13 cellular contexts compared by ENCODE assay signal in the genomic region with DNA sequence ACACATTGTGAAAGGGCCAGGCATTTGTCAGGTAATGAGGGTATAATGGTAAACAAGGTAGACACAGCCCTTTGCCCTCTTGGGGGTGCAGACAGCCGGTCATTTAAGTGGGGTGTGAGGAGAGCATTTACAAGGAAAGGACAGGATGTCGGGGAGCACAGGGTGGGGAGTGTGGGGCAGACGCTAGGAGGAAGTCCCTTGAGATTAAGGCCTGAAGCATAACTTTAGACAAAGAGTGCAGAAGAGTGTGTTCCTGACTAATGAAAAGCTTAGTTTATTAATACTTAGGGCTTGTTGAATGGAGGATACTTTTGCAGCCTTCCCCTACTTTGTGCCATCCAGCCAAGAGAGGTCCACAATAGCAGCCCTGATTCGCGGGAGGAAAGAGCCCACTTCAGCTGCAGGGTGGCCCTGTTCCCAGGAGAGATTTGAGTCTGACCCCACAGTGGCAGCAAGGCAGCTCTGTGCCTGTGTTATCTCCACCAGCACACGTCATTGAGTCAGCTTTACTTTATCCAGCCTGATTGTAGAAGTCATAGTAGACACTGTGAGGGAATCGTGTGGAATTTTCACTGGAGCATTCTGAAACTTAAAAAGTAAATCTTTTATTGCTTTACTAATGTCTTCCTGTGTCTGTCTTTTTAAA. TPM values are rescaled to one million over a fixed set of nuclear protein-coding genes. Genes with fewer than 3 reads are reported as not detected.
DNase-seq lines count a peak whose midpoint lies in the region; ATAC-seq and TF ChIP-seq lines count a peak whose summit lies in the region.
"Had no signal": no experiment of that assay in that cellular context is flagged by ENCODE, and none has a peak within 500 bp of the region (broad histone marks: within the 10 kb centered on the region; RNA-seq: fewer than 3 reads in every experiment).

No MANE protein-coding gene starts in this region.

- no peaks in the 10 kb centered on the region for H3K27me3 ChIP-seq in right atrium auricular region
- H3K27me3 ChIP-seq: thyroid gland had no signal

- peak; percentile 18 for DNase-seq in KBM-7
- no peak for DNase-seq in activated B cell treated with CpG ODN at 0.5 μM for 24 hours
- no peak for DNase-seq in right atrium auricular region (ENCODE audit: low spot score)
- DNase-seq in stimulated activated naive B cell treated with anti-CD40 and anti-IgM and Interleukin-4, amounts not matched to agents 10 μg/mL and 1 μg/mL and 100 μg/mL, for 72 hours = no peak
- DNase-seq in kidney tubule cell (ENCODE audit: low spot score) = no peak
- DNase-seq in amygdala (lab: John Stamatoyannopoulos, UW) = no peak
- no peak for DNase-seq in AG08396 (ENCODE audit: low spot score)
- DNase-seq: DMS153, NCI-H510A, RPMI8226, thyroid gland had no signal

- no peaks in the 10 kb centered on the region for H3K27me3 Mint-ChIP-seq in activated B cell treated with CpG ODN at 0.5 μM for 24 hours
- H3K27me3 Mint-ChIP-seq in stimulated activated naive B cell treated with anti-CD40 and anti-IgM and Interleukin-4, amounts not matched to agents 10 μg/mL and 1 μg/mL and 100 μg/mL, for 72 hours = no peaks in the 10 kb centered on the region

- no peaks in the 10 kb centered on the region for H3K9me3 ChIP-seq in right atrium auricular region
- H3K9me3 ChIP-seq: thyroid gland had no signal

- no peak for ATAC-seq in activated B cell treated with CpG ODN at 0.5 μM for 24 hours (ENCODE audit: low read depth)
- no peak for ATAC-seq in stimulated activated naive B cell treated with anti-CD40 and anti-IgM and Interleukin-4, amounts not matched to agents 10 μg/mL and 1 μg/mL and 100 μg/mL, for 72 hours (replicated peaks)
- ATAC-seq in HG02973 (IDR thresholded peaks at IDR 0.05; ENCODE audit: unreplicated experiment) = no peak

- H3K9me3 Mint-ChIP-seq in activated B cell treated with CpG ODN at 0.5 μM for 24 hours = no peaks in the 10 kb centered on the region
- H3K9me3 Mint-ChIP-seq in stimulated activated naive B cell treated with anti-CD40 and anti-IgM and Interleukin-4, amounts not matched to agents 10 μg/mL and 1 μg/mL and 100 μg/mL, for 72 hours = no peaks in the 10 kb centered on the region

- no peaks in the 10 kb centered on the region for H3K36me3 Mint-ChIP-seq in activated B cell treated with CpG ODN at 0.5 μM for 24 hours (ENCODE audit: low read depth)
- peaks cover 0 to 4% of the 10 kb centered on the region in 2 donors for H3K36me3 Mint-ChIP-seq in stimulated activated naive B cell treated with anti-CD40 and anti-IgM and Interleukin-4, amounts not matched to agents 10 μg/mL and 1 μg/mL and 100 μg/mL, for 72 hours

- POLR2A ChIA-PET in activated B cell treated with CpG ODN at 0.5 μM for 24 hours (lab: Charles Lee) = interaction anchor here (0.5 kb wide), 1 partner anchor 92 kb away, joined by 4 read pairs; no protein-coding TSS in a partner anchor

- H3K27ac Mint-ChIP-seq in activated B cell treated with CpG ODN at 0.5 μM for 24 hours = peak overlapping the region; percentile 38
- peak overlapping the region; percentile 59 for H3K27ac Mint-ChIP-seq in stimulated activated naive B cell treated with anti-CD40 and anti-IgM and Interleukin-4, amounts not matched to agents 10 μg/mL and 1 μg/mL and 100 μg/mL, for 72 hours

- TF ChIP-seq CTCF in activated B cell treated with CpG ODN at 0.5 μM for 24 hours (IDR thresholded peaks at IDR 0.05) (no peak), right atrium auricular region (IDR thresholded peaks at IDR 0.05) (no peak)

- intact Hi-C loops in activated B cell treated with CpG ODN at 0.5 μM for 24 hours (cut with micrococcal nuclease) = loop anchor here (2.0 kb wide), 1 partner anchor 16 kb away; no protein-coding TSS in a partner anchor

- CTCF ChIA-PET in activated B cell treated with CpG ODN at 0.5 μM for 24 hours (lab: Charles Lee) = no interaction called here

- in situ Hi-C loops in KBM-7 (cut with MboI; ENCODE audit: low pct_unique_long_range_greater_than_20kb, low sequenced_read_pairs) = no loop called here

- peaks cover 0 to 39% of the 10 kb centered on the region in 2 donors for H3K4me1 ChIP-seq in right atrium auricular region

- H3K4me3 Mint-ChIP-seq in activated B cell treated with CpG ODN at 0.5 μM for 24 hours = peak overlapping the region; percentile 24
- H3K4me3 Mint-ChIP-seq in stimulated activated naive B cell treated with anti-CD40 and anti-IgM and Interleukin-4, amounts not matched to agents 10 μg/mL and 1 μg/mL and 100 μg/mL, for 72 hours = no peak overlapping the region

- H3K36me3 ChIP-seq in right atrium auricular region = no peaks in the 10 kb centered on the region
- H3K36me3 ChIP-seq: thyroid gland had no signal

- H3K27ac ChIP-seq in right atrium auricular region = peak overlapping the region; percentile 5 to 8
- H3K27ac ChIP-seq: thyroid gland, VCaP had no signal

- peaks cover 68% of the 10 kb centered on the region for H3K4me1 Mint-ChIP-seq in activated B cell treated with CpG ODN at 0.5 μM for 24 hours
- peaks cover 38 to 56% of the 10 kb centered on the region in 2 donors for H3K4me1 Mint-ChIP-seq in stimulated activated naive B cell treated with anti-CD40 and anti-IgM and Interleukin-4, amounts not matched to agents 10 μg/mL and 1 μg/mL and 100 μg/mL, for 72 hours

- H3K4me3 ChIP-seq in right atrium auricular region = no peak overlapping the region
- H3K4me3 ChIP-seq: thyroid gland had no signal

RNA-seq across cellular contexts. Expression of gene MPZL1, which starts 35.1 kb away (rescaled TPM):
- total RNA-seq in activated B cell treated with CpG ODN at 0.5 μM for 24 hours = 27.2 and 27.4 TPM in 2 replicates
- 10 to 100 TPM; 22.4 to 52.0 TPM for total RNA-seq in right atrium auricular region
